20 cellular contexts compared by ENCODE assay signal in genomic region chr6:81911446-81911845, GRCh38.
"Had no signal": no experiment of that assay in that cellular context is flagged by ENCODE, and none has a peak within 500 bp of the region (broad histone marks: within the 10 kb centered on the region; RNA-seq: fewer than 3 reads in every experiment).

No MANE protein-coding gene starts in this region.

- H3K4me3 Mint-ChIP-seq: memory B cell, nephron progenitor cell had no signal

- H3K36me3 ChIP-seq: breast epithelium, heart left ventricle, pancreas, right atrium auricular region, spleen, thoracic aorta, upper lobe of left lung, WERI-Rb-1 had no signal

- DNase-seq: activated CD4-positive, alpha-beta T cell treated with anti-CD3 and anti-CD28 coated beads for 1 hour; activated gamma-delta T cell treated with Interleukin-2 at 50 U/mL for 16 hours; activated T-cell treated with anti-CD3 and anti-CD28 coated beads, Interleukin-2, amount 50 U/mL, for 1 hour; heart left ventricle; islet precursor cell; left cardiac atrium; nephron progenitor cell; pancreas; psoas muscle; spleen; stimulated activated CD4-positive, alpha-beta T cell treated with anti-CD3 and anti-CD28 coated beads, Interleukin-4, amount 100 ng/mL, for 24 hours; stimulated activated naive CD4-positive, alpha-beta T cell treated with Interleukin-2 at 50 U/mL for 16 hours; upper lobe of left lung; WERI-Rb-1 had no signal

- H3K4me3 ChIP-seq: breast epithelium, heart left ventricle, pancreas, psoas muscle, right atrium auricular region, spleen, thoracic aorta, upper lobe of left lung had no signal

- H3K4me1 ChIP-seq: breast epithelium, pancreas, psoas muscle, spleen, upper lobe of left lung had no signal

- H3K9me3 Mint-ChIP-seq: memory B cell, nephron progenitor cell had no signal

- H3K4me1 Mint-ChIP-seq: nephron progenitor cell had no signal

- H3K9me3 ChIP-seq: breast epithelium, heart left ventricle, pancreas, psoas muscle, right atrium auricular region, spleen, thoracic aorta, upper lobe of left lung had no signal

- H3K27ac ChIP-seq: breast epithelium, epithelial cell of prostate, heart left ventricle, pancreas, psoas muscle, right atrium auricular region, spleen, thoracic aorta, upper lobe of left lung, WERI-Rb-1 had no signal

- H3K27me3 ChIP-seq: breast epithelium, heart left ventricle, pancreas, right atrium auricular region, spleen, upper lobe of left lung had no signal

- H3K36me3 Mint-ChIP-seq: activated naive CD4-positive, alpha-beta T cell treated with anti-CD3 and anti-CD28 coated beads, Interleukin-2, amount 50 U/mL, for 72 hours; memory B cell had no signal

- ATAC-seq: activated naive CD4-positive, alpha-beta T cell treated with anti-CD3 and anti-CD28 coated beads, Interleukin-2, amount 50 U/mL, for 72 hours; pancreas; psoas muscle had no signal

- H3K27me3 Mint-ChIP-seq: memory B cell had no signal

- H3K27ac Mint-ChIP-seq: activated naive CD4-positive, alpha-beta T cell treated with anti-CD3 and anti-CD28 coated beads, Interleukin-2, amount 50 U/mL, for 72 hours; memory B cell; nephron progenitor cell had no signal
